Comparison of ENCODE assay signal across 22 cellular contexts in the genomic region with DNA sequence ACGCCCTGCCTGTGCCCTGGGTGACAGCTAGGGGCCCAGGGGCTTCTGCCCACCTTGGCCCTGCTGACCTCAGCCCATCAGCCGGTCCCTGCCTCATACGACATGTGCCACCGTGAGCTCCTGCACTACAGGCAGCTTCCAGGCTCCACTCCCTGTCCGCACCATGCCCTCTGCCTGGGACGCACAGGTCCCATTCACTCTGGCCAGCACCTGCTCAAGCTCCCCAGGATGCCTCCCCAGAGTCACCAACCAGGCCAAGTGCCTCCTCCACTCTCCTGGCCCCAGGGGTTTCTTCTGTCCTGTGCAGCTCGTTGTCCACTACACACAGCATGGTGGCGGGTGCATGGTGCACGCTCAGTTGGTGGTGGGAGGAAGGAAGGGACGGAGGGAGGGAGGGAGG. TPM values are rescaled to one million over a fixed set of nuclear protein-coding genes. Genes with fewer than 3 reads are reported as not detected.
A peak's percentile ranks its signal among the peaks of the same experiment; 100 is the strongest.
DNase-seq lines count a peak whose midpoint lies in the region; ATAC-seq and TF ChIP-seq lines count a peak whose summit lies in the region.
"Had no signal": no experiment of that assay in that cellular context is flagged by ENCODE, and none has a peak within 500 bp of the region (broad histone marks: within the 10 kb centered on the region; RNA-seq: fewer than 3 reads in every experiment).

No MANE protein-coding gene starts in this region.

- H3K4me3 ChIP-seq in H7 (ENCODE audit: insufficient read depth, low read depth, low read length) (no peak overlapping the region), sigmoid colon (no peak overlapping the region)
- H3K4me3 ChIP-seq: SJSA1 had no signal

- TF ChIP-seq CTCF in sigmoid colon (IDR thresholded peaks at IDR 0.05) (no peak), nephron progenitor cell (IDR thresholded peaks at IDR 0.05) (no peak)

- H3K36me3 ChIP-seq in H7 (replicated peaks; ENCODE audit: control insufficient read depth, insufficient read depth, low read length) (no peaks in the 10 kb centered on the region), sigmoid colon (peaks cover 0 to 46% (median 15%) of the 10 kb centered on the region in 4 donors)
- H3K36me3 ChIP-seq: SJSA1 had no signal

- no peaks in the 10 kb centered on the region for H3K4me1 ChIP-seq in sigmoid colon
- H3K4me1 ChIP-seq: Caco-2, SJSA1 had no signal

- WGBS in sigmoid colon, 2 donors = 94 to 95% methylated on average over 10 of the region's 10 CpGs

- H3K27me3 Mint-ChIP-seq in memory B cell (no peaks in the 10 kb centered on the region), nephron progenitor cell (ENCODE audit: low read depth, poor library complexity) (no peaks in the 10 kb centered on the region)
- H3K27me3 Mint-ChIP-seq in activated CD4-positive, alpha-beta T cell treated with anti-CD3 and anti-CD28 coated beads, Interleukin-2, amount 10 ng/mL, durations not matched to agents 24 days and 14 days = no peaks in the 10 kb centered on the region
- H3K27me3 Mint-ChIP-seq: CD4-positive, alpha-beta memory T cell had no signal

- intact Hi-C loops in sigmoid colon (cut with DNase I) = no loop called here
- intact Hi-C loops in activated CD4-positive, alpha-beta T cell treated with anti-CD3 and anti-CD28 coated beads, Interleukin-2, amount 10 ng/mL, durations not matched to agents 24 days and 14 days (cut with micrococcal nuclease) = no loop called here

- no peak overlapping the region for H3K27ac ChIP-seq in sigmoid colon
- H3K27ac ChIP-seq: SJSA1 had no signal

- H3K36me3 Mint-ChIP-seq in memory B cell (peaks cover 36% of the 10 kb centered on the region), nephron progenitor cell (ENCODE audit: low read depth) (peaks cover 27% of the 10 kb centered on the region)
- H3K36me3 Mint-ChIP-seq in activated CD4-positive, alpha-beta T cell treated with anti-CD3 and anti-CD28 coated beads, Interleukin-2, amount 10 ng/mL, durations not matched to agents 24 days and 14 days (ENCODE audit: low read depth) = peaks cover 29% of the 10 kb centered on the region

- H3K27me3 ChIP-seq in H7 (ENCODE audit: control insufficient read depth, insufficient read depth, low read length) = no peaks in the 10 kb centered on the region
- H3K27me3 ChIP-seq in sigmoid colon = no peaks in the 10 kb centered on the region
- H3K27me3 ChIP-seq: SJSA1 had no signal

- no peak for TF ChIP-seq EP300 in sigmoid colon (IDR thresholded peaks at IDR 0.05)

- no peak overlapping the region for H3K4me3 Mint-ChIP-seq in memory B cell
- no peak overlapping the region for H3K4me3 Mint-ChIP-seq in activated CD4-positive, alpha-beta T cell treated with anti-CD3 and anti-CD28 coated beads, Interleukin-2, amount 10 ng/mL, durations not matched to agents 24 days and 14 days
- no peak overlapping the region for H3K4me3 Mint-ChIP-seq in nephron progenitor cell
- H3K4me3 Mint-ChIP-seq: CD4-positive, alpha-beta memory T cell had no signal

- TF ChIP-seq POLR2A in sigmoid colon (IDR thresholded peaks at IDR 0.05) = no peak

- peak overlapping the region; percentile 20 for H3K27ac Mint-ChIP-seq in memory B cell
- H3K27ac Mint-ChIP-seq in activated CD4-positive, alpha-beta T cell treated with anti-CD3 and anti-CD28 coated beads, Interleukin-2, amount 10 ng/mL, durations not matched to agents 24 days and 14 days = no peak overlapping the region
- no peak overlapping the region for H3K27ac Mint-ChIP-seq in nephron progenitor cell

- peak; percentile 30 for DNase-seq in H7
- peak; percentile 13 for DNase-seq in epidermal melanocyte (ENCODE audit: insufficient read length, low spot score)
- no peak for DNase-seq in memory B cell (ENCODE audit: low spot score in 2 of 2)
- peak; percentile 61 for DNase-seq in sigmoid colon
- DNase-seq in activated CD4-positive, alpha-beta T cell treated with anti-CD3 and anti-CD28 coated beads, Interleukin-2, amount 10 ng/mL, durations not matched to agents 24 days and 14 days = no peak
- no peak for DNase-seq in nephron progenitor cell
- no peak for DNase-seq in T-helper 9 cell
- DNase-seq: C1 segment of cervical spinal cord; Caco-2; CD4-positive, alpha-beta memory T cell; GOT3; HCEC 1CT; NCI-H1092; NCI-H1436 treated with DMSO at 0.1 percent for 48 hours; NCI-H187 treated with DMSO at 0.1 percent for 48 hours; NCI-H2107; NCI-H524; NCI-H774; PC-3 had no signal

- no peaks in the 10 kb centered on the region for H3K9me3 ChIP-seq in sigmoid colon
- H3K9me3 ChIP-seq: Caco-2, SJSA1 had no signal

- ATAC-seq in memory B cell (ENCODE audit: low read depth) (no peak), GM18511 (IDR thresholded peaks at IDR 0.05; ENCODE audit: unreplicated experiment) (no peak)
- ATAC-seq: PC-3, Right ventricle myocardium inferior had no signal

- H3K4me1 Mint-ChIP-seq in memory B cell (peaks cover 2% of the 10 kb centered on the region), nephron progenitor cell (peaks cover 3% of the 10 kb centered on the region)
- H3K4me1 Mint-ChIP-seq in activated CD4-positive, alpha-beta T cell treated with anti-CD3 and anti-CD28 coated beads, Interleukin-2, amount 10 ng/mL, durations not matched to agents 24 days and 14 days = no peaks in the 10 kb centered on the region

- H3K9me3 Mint-ChIP-seq in memory B cell = peaks cover 5% of the 10 kb centered on the region
- H3K9me3 Mint-ChIP-seq in activated CD4-positive, alpha-beta T cell treated with anti-CD3 and anti-CD28 coated beads, Interleukin-2, amount 10 ng/mL, durations not matched to agents 24 days and 14 days = no peaks in the 10 kb centered on the region
- no peaks in the 10 kb centered on the region for H3K9me3 Mint-ChIP-seq in nephron progenitor cell

RNA-seq across cellular contexts. Expression of a gene that starts 20.2 kb away (rescaled TPM):
- 82.2 and 83.2 TPM in 2 replicates for total RNA-seq in H7 (2014; rRNA removed; shearing (Covaris generic))
- total RNA-seq in sigmoid colon = 100 to 1,000 TPM; 196 to 226 (median 211) TPM
- 100 to 1,000 TPM; 252 to 261 (median 259) TPM for polyA plus RNA-seq in sigmoid colon
- 122 TPM in 2 replicates for total RNA-seq in activated CD4-positive, alpha-beta T cell treated with anti-CD3 and anti-CD28 coated beads, Interleukin-2, amount 10 ng/mL, durations not matched to agents 24 days and 14 days

RNA-seq across cellular contexts. Expression of a gene that starts 45.3 kb away (rescaled TPM):
- 3.4 and 4.4 TPM in 2 replicates for total RNA-seq in H7 (2014; rRNA removed; shearing (Covaris generic))
- total RNA-seq in sigmoid colon = 10 to 100 TPM; 12.7 to 24.3 (median 20.2) TPM
- 10 to 100 TPM in 1 of 3 donors, 1 to 10 TPM in 2; 3.0 to 18.7 (median 3.0) TPM for polyA plus RNA-seq in sigmoid colon
- total RNA-seq in activated CD4-positive, alpha-beta T cell treated with anti-CD3 and anti-CD28 coated beads, Interleukin-2, amount 10 ng/mL, durations not matched to agents 24 days and 14 days = 12.7 and 14.9 TPM in 2 replicates

Comparison
In these comparisons a context has a peak if more than half of its experiments do, and no peak if none do; other contexts are left out.
1. DNase-seq: peak in H7 (single experiment), epidermal melanocyte (single experiment) and sigmoid colon (single experiment); none in memory B cell (0 of 2), activated CD4-positive, alpha-beta T cell treated with anti-CD3 and anti-CD28 coated beads, Interleukin-2, amount 10 ng/mL, durations not matched to agents 24 days and 14 days (single experiment), nephron progenitor cell (single experiment) and T-helper 9 cell (single experiment).